ENCODE assay signal across 1 cellular context in genomic region chr12:42442888-42443287, GRCh38.
TF ChIP-seq lines count a peak whose summit lies in the region.

No MANE protein-coding gene starts in this region.

TF ChIP-seq in K562, 482 proteins besides CTCF, POLR2A, EP300 and RAD21 (continued from another document):
- TF ChIP-seq CEBPZ (IDR thresholded peaks at IDR 0.05; ENCODE audit: borderline replicate concordance, low read depth, low read length) (no peak), TRIM24 (IDR thresholded peaks at IDR 0.05) (peak; percentile 33 to 45; a peak in 2 of 4 replicates), TRIM25 (IDR thresholded peaks at IDR 0.05; ENCODE audit: borderline replicate concordance) (no peak), U2AF2 (optimal IDR thresholded peaks at IDR 0.05; ENCODE audit: low read depth, low read length) (no peak), ZMIZ1 (IDR thresholded peaks at IDR 0.05; ENCODE audit: low read depth in 2 of 2, low read length in 2 of 2) (peak in 1 of 2 experiments; percentile 66; a peak in 1 of 4 replicates), ZNF280B (CRISPR knock-in tag; IDR thresholded peaks at IDR 0.05) (no peak), SIRT6 (IDR thresholded peaks at IDR 0.05; ENCODE audit: low read depth, low read length) (no peak), TGIF2 (CRISPR knock-in tag; IDR thresholded peaks at IDR 0.05) (no peak), PREB (CRISPR knock-in tag; IDR thresholded peaks at IDR 0.05) (no peak), SREBF1 (IDR thresholded peaks at IDR 0.05; ENCODE audit: borderline replicate concordance, low read depth, low read length) (no peak), ZNF586 (CRISPR knock-in tag; conservative IDR thresholded peaks at IDR 0.05) (no peak), SNIP1 (IDR thresholded peaks at IDR 0.05; ENCODE audit: low read depth) (no peak), HMBOX1 (IDR thresholded peaks at IDR 0.05) (peak; percentile 88), ZNF444 (CRISPR knock-in tag; IDR thresholded peaks at IDR 0.05) (0 out of 2 replicates have a peak, but pooled peaks have one; percentile 24), PHB2 (IDR thresholded peaks at IDR 0.05; ENCODE audit: low read depth) (no peak), ZNF766 (CRISPR knock-in tag; conservative IDR thresholded peaks at IDR 0.05) (peak; percentile 56; the same call in 1 of the 2 replicates), EHMT2 (IDR thresholded peaks at IDR 0.05) (peak; percentile 55), SMAD2 (IDR thresholded peaks at IDR 0.05; ENCODE audit: low read depth, low read length) (no peak), KAT7 (CRISPR knock-in tag; IDR thresholded peaks at IDR 0.05; ENCODE audit: borderline replicate concordance) (no peak), KLF16 (IDR thresholded peaks at IDR 0.05) (peak; percentile 80), ZBTB2 (IDR thresholded peaks at IDR 0.05) (peak; percentile 62; the same call in 1 of the 2 replicates), IRF9 (tag; IDR thresholded peaks at IDR 0.05) (no peak), PRDM10 (IDR thresholded peaks at IDR 0.05; ENCODE audit: partially characterized antibody) (no peak), NFIC (IDR thresholded peaks at IDR 0.05) (peak; percentile 58)
